In the genomic region with DNA sequence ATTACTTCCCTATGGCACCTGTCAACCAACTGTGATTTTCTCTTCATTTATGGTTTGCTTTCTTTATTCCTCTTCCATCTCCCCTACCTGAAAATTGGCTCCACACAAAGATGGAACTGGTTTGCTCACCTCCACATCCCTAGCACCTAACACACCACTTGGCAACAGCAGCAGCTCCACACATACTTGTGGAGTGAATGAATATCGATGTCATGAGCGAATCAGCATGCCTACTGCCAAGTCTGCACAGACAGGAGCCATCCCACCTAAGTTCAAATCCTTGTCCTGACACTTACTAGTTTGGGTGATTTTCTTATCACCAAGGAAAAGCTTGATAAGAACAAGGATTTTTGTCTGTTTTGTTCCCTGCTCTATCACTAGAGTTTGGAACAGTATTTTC, we compare ENCODE assay signal across 20 cellular contexts.
"Had no signal": no experiment of that assay in that cellular context is flagged by ENCODE, and none has a peak within 500 bp of the region (broad histone marks: within the 10 kb centered on the region; RNA-seq: fewer than 3 reads in every experiment).

No MANE protein-coding gene starts in this region.

- H3K9me2 ChIP-seq: SK-N-SH had no signal

- H3K27ac ChIP-seq: HL-60, RWPE1 had no signal

- H3K9me3 ChIP-seq: SK-N-SH had no signal

- ATAC-seq: Panc1, T-cell had no signal

- H3K9ac ChIP-seq: SK-N-SH had no signal

- DNase-seq: Karpas-422, KG1, MM.1S, NCI-H1105, NCI-H1417, NCI-H1436 treated with DMSO at 0.1 percent for 48 hours, NCI-H1694, NCI-H187 treated with DMSO at 0.1 percent for 48 hours, NCI-H2029 treated with DMSO at 0.1 percent for 48 hours, NCI-H2171 treated with DMSO at 0.1 percent for 48 hours, NCI-H524, NCI-H526 treated with DMSO at 0.1 percent for 48 hours, NCI-H748 treated with DMSO at 0.1 percent for 48 hours, SHP77, SK-N-SH, SW 1271, T-cell had no signal

- H3K4me2 ChIP-seq: SK-N-SH had no signal
